In genomic region chr3:197546307-197547085, GRCh38 we compare ENCODE assay signal across 1 cellular context.
TF ChIP-seq lines count a peak whose summit lies in the region.

No MANE protein-coding gene starts in this region.

TF ChIP-seq in K562, 482 proteins besides CTCF, POLR2A, EP300 and RAD21 (continued from another document):
- TF ChIP-seq SPI1 (IDR thresholded peaks at IDR 0.05; ENCODE audit: borderline replicate concordance, low read depth, low read length): no peak
- no peak for TF ChIP-seq ZEB2 (IDR thresholded peaks at IDR 0.05)
- no peak for TF ChIP-seq ZNF639 (CRISPR knock-in tag; conservative IDR thresholded peaks at IDR 0.05 in 1 of 2, IDR thresholded peaks at IDR 0.05 in 1 of 2)
- no peak for TF ChIP-seq GTF2B (IDR thresholded peaks at IDR 0.05; ENCODE audit: extremely low read depth, insufficient read length)
- no peak for TF ChIP-seq HDAC1 (IDR thresholded peaks at IDR 0.05)
- no peak for TF ChIP-seq HNRNPH1 (optimal IDR thresholded peaks at IDR 0.05; ENCODE audit: low read depth, low read length)
- TF ChIP-seq EP400 (IDR thresholded peaks at IDR 0.05): no peak
- TF ChIP-seq BRF2 (IDR thresholded peaks at IDR 0.05; ENCODE audit: borderline replicate concordance, insufficient read depth, insufficient read length): no peak
- no peak for TF ChIP-seq THRA (IDR thresholded peaks at IDR 0.05)
- TF ChIP-seq ZNF23 (CRISPR knock-in tag; IDR thresholded peaks at IDR 0.05): no peak
- no peak for TF ChIP-seq ERF (CRISPR knock-in tag; IDR thresholded peaks at IDR 0.05)
